9 cellular contexts compared by ENCODE assay signal in the genomic region with DNA sequence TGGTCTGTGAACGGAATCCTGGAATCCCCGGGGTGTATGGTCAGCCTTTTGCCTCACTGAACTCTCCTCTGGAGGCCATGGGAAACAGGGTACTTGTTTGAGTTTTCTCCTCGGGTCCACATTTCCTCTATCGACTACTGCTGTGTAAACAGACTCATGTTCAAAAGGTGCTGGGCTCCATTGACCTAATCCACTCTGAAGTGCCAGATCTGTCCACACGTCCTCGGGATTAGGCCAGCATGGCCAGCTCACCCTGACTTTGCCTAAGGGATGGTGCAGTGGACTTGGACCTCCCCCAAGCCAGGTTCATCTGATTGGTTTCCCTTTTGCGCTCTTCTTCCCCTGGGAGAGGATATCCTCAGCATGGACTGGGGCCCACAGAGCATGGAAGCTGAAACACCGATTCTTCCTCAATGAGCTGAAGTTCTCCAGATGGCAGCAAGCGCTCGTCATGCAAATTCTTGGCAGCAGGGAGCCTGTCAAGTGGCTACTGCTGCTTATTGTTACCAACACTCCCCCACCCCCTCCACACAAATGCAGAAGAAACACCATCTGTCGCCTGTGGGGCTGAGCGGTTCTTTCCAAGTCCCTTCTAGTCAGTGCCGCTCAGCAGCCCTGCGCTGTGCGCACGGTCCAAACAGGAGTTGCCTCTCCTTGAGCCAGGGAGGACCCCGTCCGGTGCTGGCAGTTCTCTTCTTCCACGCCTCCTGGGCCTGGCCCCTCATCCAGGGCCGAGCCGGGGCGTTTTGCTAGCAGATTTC.
DNase-seq lines count a peak whose midpoint lies in the region; ATAC-seq and TF ChIP-seq lines count a peak whose summit lies in the region.
"Had no signal": no experiment of that assay in that cellular context is flagged by ENCODE, and none has a peak within 500 bp of the region (broad histone marks: within the 10 kb centered on the region; RNA-seq: fewer than 3 reads in every experiment).

No MANE protein-coding gene starts in this region.

- H3K4me3 ChIP-seq in MM.1S (ENCODE audit: low read length) = no peak overlapping the region

- H3K9me3 ChIP-seq in MM.1S (replicated peaks; ENCODE audit: insufficient read depth, low read length) = no peaks in the 10 kb centered on the region

- H3F3A ChIP-seq in MM.1S (ENCODE audit: insufficient read depth, low read length) = no peaks in the 10 kb centered on the region

- ATAC-seq in GM21526 (IDR thresholded peaks at IDR 0.05; ENCODE audit: low FRiP score, unreplicated experiment) (peak; percentile 75), left ventricle myocardium superior (peak; percentile 99)

- DNase-seq in AG20443 (ENCODE audit: low spot score) (peak; percentile 89), NCI-H1417 (lab: John Stamatoyannopoulos, UW) (peak; percentile 86 to 97 (median 89)), amniotic stem cell (lab: John Stamatoyannopoulos, UW) (peak; percentile 60), left ventricle myocardium superior (peak; percentile 88), posterior cingulate gyrus (peak; percentile 66 to 96 (median 79)), NK-92 (lab: John Stamatoyannopoulos, UW; ENCODE audit: unreplicated experiment) (no peak), MM.1S (no peak)
- DNase-seq: activated naive CD8-positive, alpha-beta T cell treated with anti-CD3 and anti-CD28 coated beads, Interleukin-2, amount 10 ng/mL, durations not matched to agents 7 days and 5 days had no signal

- H3K27ac ChIP-seq in MM.1S (ENCODE audit: low read length) = no peak overlapping the region

- H3K9ac ChIP-seq in MM.1S (ENCODE audit: low read length) = no peak overlapping the region

- intact Hi-C loops in left ventricle myocardium superior (cut with micrococcal nuclease) = no loop called here
- intact Hi-C loops in posterior cingulate gyrus (cut with DNase I) = loop anchor here (2.0 to 5.0 kb wide), 2 partner anchors 294 to 392 kb away; no protein-coding TSS in a partner anchor

- H3K36me3 ChIP-seq in MM.1S (replicated peaks; ENCODE audit: insufficient read depth, low read length) = no peaks in the 10 kb centered on the region

- H4K20me1 ChIP-seq in MM.1S (ENCODE audit: insufficient read depth, low read length) = no peaks in the 10 kb centered on the region

- TF ChIP-seq CTCF in MM.1S (IDR thresholded peaks at IDR 0.05; ENCODE audit: low read length) = no peak

- no peaks in the 10 kb centered on the region for H3K4me1 ChIP-seq in MM.1S (ENCODE audit: low read length)

- no peaks in the 10 kb centered on the region for H3K9me2 ChIP-seq in MM.1S (replicated peaks; ENCODE audit: insufficient read depth, low read length)

- no peak overlapping the region for H3K4me2 ChIP-seq in MM.1S (ENCODE audit: low read depth, low read length)

- no peak overlapping the region for H2AFZ ChIP-seq in MM.1S (ENCODE audit: low read length)

- H3K79me2 ChIP-seq in MM.1S (ENCODE audit: low read length) = no peaks in the 10 kb centered on the region

- H3K27me3 ChIP-seq in MM.1S (replicated peaks; ENCODE audit: insufficient read depth, low read length) = no peaks in the 10 kb centered on the region

Comparison
In these comparisons a context has a peak if more than half of its experiments do, and no peak if none do; other contexts are left out.
1. DNase-seq: peak in AG20443 (single experiment), NCI-H1417 (3 of 3), amniotic stem cell (single experiment), left ventricle myocardium superior (single experiment) and posterior cingulate gyrus (10 of 10); none in NK-92 (single experiment) and MM.1S (single experiment).